ENCODE assay signal across 1 cellular context in genomic region chr1:28341591-28341990, GRCh38.
A peak's percentile ranks its signal among the peaks of the same experiment; 100 is the strongest.
TF ChIP-seq lines count a peak whose summit lies in the region.

No MANE protein-coding gene starts in this region.

TF ChIP-seq in HCT116, 20 proteins besides CTCF, POLR2A, EP300 and RAD21 (continued from another document):
- TF ChIP-seq ZNF274 (IDR thresholded peaks at IDR 0.05; ENCODE audit: low read depth, low read length) (no peak), YY1 (IDR thresholded peaks at IDR 0.05; ENCODE audit: extremely low read depth, insufficient replicate concordance, low read depth, low read length) (no peak), SP1 (IDR thresholded peaks at IDR 0.05; ENCODE audit: low read depth) (peak; percentile 35), SRF (IDR thresholded peaks at IDR 0.05; ENCODE audit: low read depth) (no peak), CBX3 (IDR thresholded peaks at IDR 0.05; ENCODE audit: low read depth) (no peak), EZH2 (IDR thresholded peaks at IDR 0.05) (no peak), ATF3 (IDR thresholded peaks at IDR 0.05) (no peak; the same call in 1 of the 2 replicates), JUND (IDR thresholded peaks at IDR 0.05) (peak; percentile 43), ZBTB33 (IDR thresholded peaks at IDR 0.05; ENCODE audit: extremely low read depth, insufficient replicate concordance, low read length) (no peak), ZFX (IDR thresholded peaks at IDR 0.05) (no peak), REST (IDR thresholded peaks at IDR 0.05; ENCODE audit: low read depth) (no peak), TCF7L2 (IDR thresholded peaks at IDR 0.05; ENCODE audit: borderline replicate concordance, extremely low read depth, insufficient read depth, insufficient read length) (no peak), EGR1 (IDR thresholded peaks at IDR 0.05; ENCODE audit: low read depth) (0 out of 2 replicates have a peak, but pooled peaks have one; percentile 38)
TF ChIP-seq in HCT116: peak in this region for 4.
